ENCODE assay signal across 1 cellular context in the genomic region with DNA sequence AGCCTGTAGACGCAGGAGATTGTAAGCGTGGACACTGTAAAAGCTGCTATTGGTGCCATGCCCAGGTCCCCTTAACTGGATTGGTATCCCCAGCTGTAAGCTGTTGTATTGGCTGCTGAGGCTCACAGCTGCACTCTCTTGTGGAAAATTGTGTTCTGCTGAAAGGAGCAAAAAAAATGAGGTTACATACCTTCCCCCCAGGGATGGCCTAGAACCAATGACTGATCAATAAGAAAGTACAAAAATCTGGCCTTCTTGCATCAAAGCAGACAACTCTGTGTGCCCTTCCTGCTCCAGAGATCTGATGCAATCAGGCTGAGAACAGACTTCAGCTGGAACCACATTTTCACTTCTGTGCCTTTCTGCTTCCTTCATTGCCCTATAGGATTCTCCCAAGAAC.
TF ChIP-seq lines count a peak whose summit lies in the region.

No MANE protein-coding gene starts in this region.

TF ChIP-seq in IMR-90, 13 proteins besides CTCF, POLR2A, EP300 and RAD21 (continued from another document):
- no peak for TF ChIP-seq ELK1 (IDR thresholded peaks at IDR 0.05; ENCODE audit: borderline replicate concordance, low read depth, low read length)
- no peak for TF ChIP-seq MAFK (IDR thresholded peaks at IDR 0.05; ENCODE audit: low read depth, low read length)
